1 cellular context compared by ENCODE assay signal in the genomic region with DNA sequence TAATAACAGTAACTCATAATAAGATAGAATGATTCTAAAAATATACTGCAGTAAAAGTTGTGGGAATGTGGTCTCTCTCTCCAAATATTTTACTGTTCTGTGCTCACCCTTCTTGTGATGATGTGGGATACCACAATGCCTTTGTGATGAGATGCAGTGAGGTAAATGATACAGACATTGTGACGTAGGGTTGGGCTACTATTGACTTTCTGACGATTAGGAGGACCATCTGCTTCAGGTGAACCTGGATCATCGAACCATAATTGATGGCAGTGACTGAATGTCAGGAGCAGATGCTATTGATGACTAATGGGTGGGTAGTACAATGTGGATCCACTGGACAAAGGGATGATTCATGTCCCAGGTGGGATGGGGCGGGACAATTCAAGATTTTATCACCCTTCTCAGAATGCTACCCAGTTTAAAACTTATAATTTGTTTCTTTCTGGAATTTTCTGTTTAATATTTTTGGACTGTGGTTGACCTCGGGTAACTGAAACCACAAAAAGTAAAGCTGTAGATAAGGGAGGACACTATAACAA.
TF ChIP-seq lines count a peak whose summit lies in the region.

No MANE protein-coding gene starts in this region.

TF ChIP-seq in K562, 482 proteins besides CTCF, POLR2A, EP300 and RAD21 (continued from another document):
- TF ChIP-seq TRIM28 (IDR thresholded peaks at IDR 0.05) (no peak), ZNF696 (CRISPR knock-in tag; conservative IDR thresholded peaks at IDR 0.05) (no peak), TCF3 (CRISPR knock-in tag; IDR thresholded peaks at IDR 0.05) (peak; percentile 7; the same call in 1 of the 2 replicates), KAT7 (CRISPR knock-in tag; IDR thresholded peaks at IDR 0.05; ENCODE audit: borderline replicate concordance) (no peak), ELF1 (tag; IDR thresholded peaks at IDR 0.05) (0 out of 2 replicates have a peak, but pooled peaks have one; percentile 5), CBX1 (IDR thresholded peaks at IDR 0.05; ENCODE audit: low read depth) (no peak), MCM2 (IDR thresholded peaks at IDR 0.05; ENCODE audit: low read depth) (no peak), CTBP1 (IDR thresholded peaks at IDR 0.05; ENCODE audit: borderline replicate concordance) (peak; percentile 39; the same call in 1 of the 2 replicates), SP2 (IDR thresholded peaks at IDR 0.05; ENCODE audit: extremely low read depth, low read depth, low read length, poor library complexity, severe bottlenecking) (no peak), ZC3H4 (CRISPR knock-in tag; IDR thresholded peaks at IDR 0.05; ENCODE audit: borderline replicate concordance) (no peak), SIN3A (IDR thresholded peaks at IDR 0.05; ENCODE audit: borderline replicate concordance in 2 of 2, control insufficient read depth in 1 of 2, low read depth in 2 of 2, low read length in 2 of 2) (no peak), MAFG (tag; conservative IDR thresholded peaks at IDR 0.05) (no peak), HNRNPUL1 (IDR thresholded peaks at IDR 0.05; ENCODE audit: low read length) (no peak), SAFB2 (IDR thresholded peaks at IDR 0.05; ENCODE audit: borderline replicate concordance, low read depth, low read length, severe bottlenecking) (no peak), KLF10 (CRISPR knock-in tag; IDR thresholded peaks at IDR 0.05) (no peak), HEY1 (CRISPR knock-in tag; IDR thresholded peaks at IDR 0.05; ENCODE audit: borderline replicate concordance) (no peak), ZNF77 (CRISPR knock-in tag; IDR thresholded peaks at IDR 0.05) (no peak), CBFA2T3 (IDR thresholded peaks at IDR 0.05) (0 out of 2 replicates have a peak, but pooled peaks have one; percentile 15), ZEB2 (IDR thresholded peaks at IDR 0.05) (0 out of 2 replicates have a peak, but pooled peaks have one; percentile 36), RBM39 (optimal IDR thresholded peaks at IDR 0.05; ENCODE audit: low read depth, low read length) (no peak), JUND (IDR thresholded peaks at IDR 0.05; ENCODE audit: borderline replicate concordance, low read depth, low read length) (peak; percentile 38; the same call in 1 of the 2 replicates), JUND (tag; IDR thresholded peaks at IDR 0.05; ENCODE audit: borderline replicate concordance, low read depth, low read length) (no peak; the same call in 2 of the 3 replicates), BCOR (IDR thresholded peaks at IDR 0.05) (no peak), ZNF695 (CRISPR knock-in tag; IDR thresholded peaks at IDR 0.05) (no peak), SLC30A9 (CRISPR knock-in tag; IDR thresholded peaks at IDR 0.05) (no peak)
- TF ChIP-seq, protein P1, sequence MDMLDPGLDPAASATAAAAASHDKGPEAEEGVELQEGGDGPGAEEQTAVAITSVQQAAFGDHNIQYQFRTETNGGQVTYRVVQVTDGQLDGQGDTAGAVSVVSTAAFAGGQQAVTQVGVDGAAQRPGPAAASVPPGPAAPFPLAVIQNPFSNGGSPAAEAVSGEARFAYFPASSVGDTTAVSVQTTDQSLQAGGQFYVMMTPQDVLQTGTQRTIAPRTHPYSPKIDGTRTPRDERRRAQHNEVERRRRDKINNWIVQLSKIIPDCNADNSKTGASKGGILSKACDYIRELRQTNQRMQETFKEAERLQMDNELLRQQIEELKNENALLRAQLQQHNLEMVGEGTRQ (CRISPR knock-in tag; IDR thresholded peaks at IDR 0.05), result no peak
- TF ChIP-seq, protein P2, sequence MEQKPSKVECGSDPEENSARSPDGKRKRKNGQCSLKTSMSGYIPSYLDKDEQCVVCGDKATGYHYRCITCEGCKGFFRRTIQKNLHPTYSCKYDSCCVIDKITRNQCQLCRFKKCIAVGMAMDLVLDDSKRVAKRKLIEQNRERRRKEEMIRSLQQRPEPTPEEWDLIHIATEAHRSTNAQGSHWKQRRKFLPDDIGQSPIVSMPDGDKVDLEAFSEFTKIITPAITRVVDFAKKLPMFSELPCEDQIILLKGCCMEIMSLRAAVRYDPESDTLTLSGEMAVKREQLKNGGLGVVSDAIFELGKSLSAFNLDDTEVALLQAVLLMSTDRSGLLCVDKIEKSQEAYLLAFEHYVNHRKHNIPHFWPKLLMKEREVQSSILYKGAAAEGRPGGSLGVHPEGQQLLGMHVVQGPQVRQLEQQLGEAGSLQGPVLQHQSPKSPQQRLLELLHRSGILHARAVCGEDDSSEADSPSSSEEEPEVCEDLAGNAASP (IDR thresholded peaks at IDR 0.05), result no peak
- TF ChIP-seq, protein P3, sequence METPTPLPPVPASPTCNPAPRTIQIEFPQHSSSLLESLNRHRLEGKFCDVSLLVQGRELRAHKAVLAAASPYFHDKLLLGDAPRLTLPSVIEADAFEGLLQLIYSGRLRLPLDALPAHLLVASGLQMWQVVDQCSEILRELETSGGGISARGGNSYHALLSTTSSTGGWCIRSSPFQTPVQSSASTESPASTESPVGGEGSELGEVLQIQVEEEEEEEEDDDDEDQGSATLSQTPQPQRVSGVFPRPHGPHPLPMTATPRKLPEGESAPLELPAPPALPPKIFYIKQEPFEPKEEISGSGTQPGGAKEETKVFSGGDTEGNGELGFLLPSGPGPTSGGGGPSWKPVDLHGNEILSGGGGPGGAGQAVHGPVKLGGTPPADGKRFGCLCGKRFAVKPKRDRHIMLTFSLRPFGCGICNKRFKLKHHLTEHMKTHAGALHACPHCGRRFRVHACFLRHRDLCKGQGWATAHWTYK (CRISPR knock-in tag; IDR thresholded peaks at IDR 0.05), result no peak
- TF ChIP-seq, protein P4, sequence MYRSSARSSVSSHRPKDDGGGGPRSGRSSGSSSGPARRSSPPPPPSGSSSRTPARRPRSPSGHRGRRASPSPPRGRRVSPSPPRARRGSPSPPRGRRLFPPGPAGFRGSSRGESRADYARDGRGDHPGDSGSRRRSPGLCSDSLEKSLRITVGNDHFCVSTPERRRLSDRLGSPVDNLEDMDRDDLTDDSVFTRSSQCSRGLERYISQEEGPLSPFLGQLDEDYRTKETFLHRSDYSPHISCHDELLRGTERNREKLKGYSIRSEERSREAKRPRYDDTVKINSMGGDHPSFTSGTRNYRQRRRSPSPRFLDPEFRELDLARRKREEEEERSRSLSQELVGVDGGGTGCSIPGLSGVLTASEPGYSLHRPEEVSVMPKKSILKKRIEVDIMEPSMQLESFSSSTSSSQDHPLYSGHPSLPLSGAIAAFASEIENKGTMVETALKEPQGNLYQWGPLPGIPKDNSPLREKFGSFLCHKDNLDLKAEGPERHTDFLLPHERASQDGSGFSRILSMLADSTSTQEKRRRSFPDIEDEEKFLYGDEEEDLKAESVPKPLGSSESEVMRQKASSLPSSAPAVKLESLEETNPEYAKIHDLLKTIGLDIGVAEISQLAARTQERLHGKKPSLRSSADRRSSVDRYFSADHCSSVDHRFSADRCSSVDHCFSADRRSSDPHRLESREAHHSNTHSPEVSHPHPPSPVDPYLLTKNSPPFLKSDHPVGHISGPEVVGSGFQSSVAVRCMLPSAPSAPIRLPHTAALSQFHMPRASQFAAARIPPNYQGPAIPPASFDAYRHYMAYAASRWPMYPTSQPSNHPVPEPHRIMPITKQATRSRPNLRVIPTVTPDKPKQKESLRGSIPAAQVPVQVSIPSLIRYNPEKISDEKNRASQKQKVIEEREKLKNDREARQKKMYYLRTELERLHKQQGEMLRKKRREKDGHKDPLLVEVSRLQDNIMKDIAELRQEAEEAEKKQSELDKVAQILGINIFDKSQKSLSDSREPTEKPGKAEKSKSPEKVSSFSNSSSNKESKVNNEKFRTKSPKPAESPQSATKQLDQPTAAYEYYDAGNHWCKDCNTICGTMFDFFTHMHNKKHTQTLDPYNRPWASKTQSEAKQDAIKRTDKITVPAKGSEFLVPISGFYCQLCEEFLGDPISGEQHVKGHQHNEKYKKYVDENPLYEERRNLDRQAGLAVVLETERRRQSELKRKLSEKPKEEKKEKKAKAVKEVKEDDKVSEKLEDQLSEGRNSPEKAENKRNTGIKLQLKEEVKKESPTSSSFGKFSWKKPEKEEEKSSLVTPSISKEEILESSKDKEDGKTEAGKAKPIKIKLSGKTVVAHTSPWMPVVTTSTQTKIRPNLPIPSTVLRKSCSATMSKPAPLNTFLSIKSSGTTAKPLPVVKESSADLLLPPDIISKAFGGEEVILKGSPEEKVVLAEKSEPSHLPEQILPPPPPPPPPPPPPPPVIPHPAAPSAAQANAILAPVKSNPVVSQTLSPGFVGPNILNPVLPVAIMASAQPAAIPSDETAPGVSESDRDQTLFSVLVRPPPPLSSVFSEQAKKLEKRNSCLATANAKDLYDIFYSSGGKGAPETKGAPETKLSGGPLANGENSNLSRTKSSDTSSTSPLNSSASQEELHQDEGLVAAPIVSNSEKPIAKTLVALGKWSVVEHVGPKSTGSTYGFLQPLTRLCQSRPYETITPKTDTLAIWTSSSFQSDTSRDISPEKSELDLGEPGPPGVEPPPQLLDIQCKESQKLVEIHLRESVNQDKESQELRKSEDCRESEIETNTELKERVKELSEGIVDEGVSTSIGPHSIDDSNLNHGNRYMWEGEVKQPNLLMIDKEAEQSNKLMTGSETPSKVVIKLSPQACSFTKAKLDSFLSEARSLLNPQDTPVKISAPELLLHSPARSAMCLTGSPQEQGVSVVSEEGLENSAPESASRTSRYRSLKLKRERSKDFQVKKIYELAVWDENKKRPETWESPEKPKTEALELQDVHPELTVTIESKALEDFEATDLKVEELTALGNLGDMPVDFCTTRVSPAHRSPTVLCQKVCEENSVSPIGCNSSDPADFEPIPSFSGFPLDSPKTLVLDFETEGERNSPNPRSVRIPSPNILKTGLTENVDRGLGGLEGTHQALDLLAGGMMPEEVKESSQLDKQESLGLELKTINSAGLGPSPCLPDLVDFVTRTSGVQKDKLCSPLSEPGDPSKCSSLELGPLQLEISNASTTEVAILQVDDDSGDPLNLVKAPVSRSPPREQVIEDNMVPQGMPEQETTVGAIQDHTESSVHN (IDR thresholded peaks at IDR 0.05; ENCODE audit: borderline replicate concordance in 1 of 2, low read depth in 1 of 2), result no peak
- TF ChIP-seq, protein P5, sequence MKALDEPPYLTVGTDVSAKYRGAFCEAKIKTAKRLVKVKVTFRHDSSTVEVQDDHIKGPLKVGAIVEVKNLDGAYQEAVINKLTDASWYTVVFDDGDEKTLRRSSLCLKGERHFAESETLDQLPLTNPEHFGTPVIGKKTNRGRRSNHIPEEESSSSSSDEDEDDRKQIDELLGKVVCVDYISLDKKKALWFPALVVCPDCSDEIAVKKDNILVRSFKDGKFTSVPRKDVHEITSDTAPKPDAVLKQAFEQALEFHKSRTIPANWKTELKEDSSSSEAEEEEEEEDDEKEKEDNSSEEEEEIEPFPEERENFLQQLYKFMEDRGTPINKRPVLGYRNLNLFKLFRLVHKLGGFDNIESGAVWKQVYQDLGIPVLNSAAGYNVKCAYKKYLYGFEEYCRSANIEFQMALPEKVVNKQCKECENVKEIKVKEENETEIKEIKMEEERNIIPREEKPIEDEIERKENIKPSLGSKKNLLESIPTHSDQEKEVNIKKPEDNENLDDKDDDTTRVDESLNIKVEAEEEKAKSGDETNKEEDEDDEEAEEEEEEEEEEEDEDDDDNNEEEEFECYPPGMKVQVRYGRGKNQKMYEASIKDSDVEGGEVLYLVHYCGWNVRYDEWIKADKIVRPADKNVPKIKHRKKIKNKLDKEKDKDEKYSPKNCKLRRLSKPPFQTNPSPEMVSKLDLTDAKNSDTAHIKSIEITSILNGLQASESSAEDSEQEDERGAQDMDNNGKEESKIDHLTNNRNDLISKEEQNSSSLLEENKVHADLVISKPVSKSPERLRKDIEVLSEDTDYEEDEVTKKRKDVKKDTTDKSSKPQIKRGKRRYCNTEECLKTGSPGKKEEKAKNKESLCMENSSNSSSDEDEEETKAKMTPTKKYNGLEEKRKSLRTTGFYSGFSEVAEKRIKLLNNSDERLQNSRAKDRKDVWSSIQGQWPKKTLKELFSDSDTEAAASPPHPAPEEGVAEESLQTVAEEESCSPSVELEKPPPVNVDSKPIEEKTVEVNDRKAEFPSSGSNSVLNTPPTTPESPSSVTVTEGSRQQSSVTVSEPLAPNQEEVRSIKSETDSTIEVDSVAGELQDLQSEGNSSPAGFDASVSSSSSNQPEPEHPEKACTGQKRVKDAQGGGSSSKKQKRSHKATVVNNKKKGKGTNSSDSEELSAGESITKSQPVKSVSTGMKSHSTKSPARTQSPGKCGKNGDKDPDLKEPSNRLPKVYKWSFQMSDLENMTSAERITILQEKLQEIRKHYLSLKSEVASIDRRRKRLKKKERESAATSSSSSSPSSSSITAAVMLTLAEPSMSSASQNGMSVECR (CRISPR knock-in tag; IDR thresholded peaks at IDR 0.05), result no peak
- TF ChIP-seq, protein P6, sequence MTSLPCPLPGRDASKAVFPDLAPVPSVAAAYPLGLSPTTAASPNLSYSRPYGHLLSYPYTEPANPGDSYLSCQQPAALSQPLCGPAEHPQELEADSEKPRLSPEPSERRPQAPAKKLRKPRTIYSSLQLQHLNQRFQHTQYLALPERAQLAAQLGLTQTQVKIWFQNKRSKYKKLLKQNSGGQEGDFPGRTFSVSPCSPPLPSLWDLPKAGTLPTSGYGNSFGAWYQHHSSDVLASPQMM (CRISPR knock-in tag; IDR thresholded peaks at IDR 0.05), result no peak
- TF ChIP-seq, protein P7, sequence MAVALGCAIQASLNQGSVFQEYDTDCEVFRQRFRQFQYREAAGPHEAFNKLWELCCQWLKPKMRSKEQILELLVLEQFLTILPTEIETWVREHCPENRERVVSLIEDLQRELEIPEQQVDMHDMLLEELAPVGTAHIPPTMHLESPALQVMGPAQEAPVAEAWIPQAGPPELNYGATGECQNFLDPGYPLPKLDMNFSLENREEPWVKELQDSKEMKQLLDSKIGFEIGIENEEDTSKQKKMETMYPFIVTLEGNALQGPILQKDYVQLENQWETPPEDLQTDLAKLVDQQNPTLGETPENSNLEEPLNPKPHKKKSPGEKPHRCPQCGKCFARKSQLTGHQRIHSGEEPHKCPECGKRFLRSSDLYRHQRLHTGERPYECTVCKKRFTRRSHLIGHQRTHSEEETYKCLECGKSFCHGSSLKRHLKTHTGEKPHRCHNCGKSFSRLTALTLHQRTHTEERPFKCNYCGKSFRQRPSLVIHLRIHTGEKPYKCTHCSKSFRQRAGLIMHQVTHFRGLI (CRISPR knock-in tag; IDR thresholded peaks at IDR 0.05), result no peak
